ENCODE assay signal across 22 cellular contexts in the genomic region with DNA sequence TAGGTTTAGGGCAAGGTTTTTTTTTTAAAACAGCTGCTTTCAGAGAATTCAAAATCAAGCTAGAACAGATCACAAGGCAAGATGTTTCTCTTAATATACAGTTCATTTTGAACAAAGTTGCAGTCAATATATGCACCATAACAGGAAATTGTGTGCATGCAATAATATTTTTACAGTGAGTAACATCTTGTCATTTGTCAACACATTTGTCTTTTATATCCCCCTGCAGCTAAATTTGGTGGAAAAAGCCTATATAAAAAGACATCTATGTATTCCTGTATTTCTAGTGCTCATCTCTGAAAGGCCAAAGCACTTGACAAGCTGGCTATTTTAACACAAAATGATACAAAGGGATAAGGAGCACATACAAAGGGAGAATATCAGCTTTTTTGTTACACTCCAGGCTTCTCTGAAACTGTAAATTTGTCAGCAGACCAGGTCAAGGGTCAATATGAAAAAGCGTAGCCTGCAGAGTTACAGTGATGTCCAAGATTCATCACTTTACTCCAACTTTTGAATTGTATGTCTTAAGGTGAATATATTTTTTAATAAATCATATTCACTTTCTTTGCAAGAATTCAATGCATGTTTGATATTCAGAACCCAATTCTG.
A peak's percentile ranks its signal among the peaks of the same experiment; 100 is the strongest.
DNase-seq lines count a peak whose midpoint lies in the region; ATAC-seq and TF ChIP-seq lines count a peak whose summit lies in the region.
"Had no signal": no experiment of that assay in that cellular context is flagged by ENCODE, and none has a peak within 500 bp of the region (broad histone marks: within the 10 kb centered on the region; RNA-seq: fewer than 3 reads in every experiment).

No MANE protein-coding gene starts in this region.

- TF ChIP-seq CTCF in esophagus muscularis mucosa (IDR thresholded peaks at IDR 0.05) (no peak), nephron (IDR thresholded peaks at IDR 0.05; ENCODE audit: unreplicated experiment in 3 of 3) (no peak), transverse colon (IDR thresholded peaks at IDR 0.05) (no peak)

- H3K9me3 ChIP-seq in esophagus muscularis mucosa = no peaks in the 10 kb centered on the region
- no peaks in the 10 kb centered on the region for H3K9me3 ChIP-seq in transverse colon
- H3K9me3 ChIP-seq: left lung had no signal

- intact Hi-C loops in esophagus muscularis mucosa (cut with DNase I) (loop anchor here (10.0 kb wide), 1 partner anchor 148 kb away; a partner anchor contains a TSS), transverse colon (cut with DNase I; ENCODE audit: low total_unique reads) (no loop called here)

- no peak for ATAC-seq in GM18498 (IDR thresholded peaks at IDR 0.05; ENCODE audit: unreplicated experiment)
- ATAC-seq: activated CD4-positive, alpha-beta T cell treated with anti-CD3 and anti-CD28 coated beads for 36 hours; activated T-helper 17 cell treated with anti-CD3 and anti-CD28 coated beads, Interleukin-2, amount 50 U/mL, for 72 hours; left lung had no signal

- H3K4me3 ChIP-seq in ACC112 (ENCODE audit: low read depth, low read length) (no peak overlapping the region; the same call in 1 of the 2 replicates), esophagus muscularis mucosa (no peak overlapping the region), transverse colon (no peak overlapping the region)
- H3K4me3 ChIP-seq: dorsolateral prefrontal cortex, left lung had no signal

- no peaks in the 10 kb centered on the region for H3K36me3 Mint-ChIP-seq in nephron (ENCODE audit: low read depth)
- H3K36me3 Mint-ChIP-seq: activated naive CD8-positive, alpha-beta T cell; CD14-positive monocyte had no signal

- peaks cover 36% of the 10 kb centered on the region for H3K4me1 Mint-ChIP-seq in nephron
- H3K4me1 Mint-ChIP-seq: activated CD4-positive, alpha-beta T cell treated with anti-CD3 and anti-CD28 coated beads for 36 hours; activated T-helper 17 cell treated with anti-CD3 and anti-CD28 coated beads, Interleukin-2, amount 50 U/mL, for 72 hours; CD14-positive monocyte had no signal

- H3K27me3 ChIP-seq in ACC112 (ENCODE audit: insufficient read depth, low read length) (no peaks in the 10 kb centered on the region), esophagus muscularis mucosa (no peaks in the 10 kb centered on the region), transverse colon (no peaks in the 10 kb centered on the region)
- H3K27me3 ChIP-seq: dorsolateral prefrontal cortex, left lung had no signal

- no peaks in the 10 kb centered on the region for H3K36me3 ChIP-seq in ACC112 (ENCODE audit: insufficient read depth, low read length)
- no peaks in the 10 kb centered on the region for H3K36me3 ChIP-seq in esophagus muscularis mucosa
- H3K36me3 ChIP-seq in transverse colon = no peaks in the 10 kb centered on the region
- H3K36me3 ChIP-seq: left lung had no signal

- peak; percentile 65 for DNase-seq in LHCN-M2 (ENCODE audit: low read depth)
- DNase-seq in esophagus muscularis mucosa (ENCODE audit: extremely low spot score) = no peak
- DNase-seq in GF-D8 (lab: John Stamatoyannopoulos, UW) = no peak
- DNase-seq in transverse colon = no peak
- no peak for DNase-seq in HuH-7 (ENCODE audit: low spot score)
- DNase-seq: activated CD4-positive, alpha-beta T cell treated with anti-CD3 and anti-CD28 coated beads for 36 hours; DMS 273 treated with DMSO at 0.1 percent for 48 hours; dorsolateral prefrontal cortex; GDM1; KG1; left lung; MV-4-11; NCI-H187 treated with DMSO at 0.1 percent for 48 hours; NCI-H82; OCI-M1; stimulated activated CD4-positive, alpha-beta T cell treated with anti-CD3 and anti-CD28 coated beads, Interleukin-12 subunit alpha, Interleukin-12 subunit beta, amount 100 ng/mL, for 4 hours had no signal

- H3K4me1 ChIP-seq in ACC112 (ENCODE audit: control insufficient read depth, insufficient read depth, low read length, unreplicated experiment) (peaks cover 57% of the 10 kb centered on the region), esophagus muscularis mucosa (peaks cover 63 to 76% (median 67%) of the 10 kb centered on the region in 4 donors), transverse colon (peaks cover 0 to 24% (median 0%) of the 10 kb centered on the region in 4 donors)

- H3K27ac Mint-ChIP-seq in nephron = peak overlapping the region; percentile 62 to 73 (median 66)
- H3K27ac Mint-ChIP-seq: activated CD4-positive, alpha-beta T cell treated with anti-CD3 and anti-CD28 coated beads for 36 hours; activated naive CD8-positive, alpha-beta T cell; activated T-helper 17 cell treated with anti-CD3 and anti-CD28 coated beads, Interleukin-2, amount 50 U/mL, for 72 hours; CD14-positive monocyte had no signal

- H3K9me3 Mint-ChIP-seq in nephron = no peaks in the 10 kb centered on the region
- H3K9me3 Mint-ChIP-seq: activated T-helper 17 cell treated with anti-CD3 and anti-CD28 coated beads, Interleukin-2, amount 50 U/mL, for 72 hours had no signal

- no peak overlapping the region for H3K4me3 Mint-ChIP-seq in nephron
- H3K4me3 Mint-ChIP-seq: activated CD4-positive, alpha-beta T cell treated with anti-CD3 and anti-CD28 coated beads for 36 hours; activated naive CD8-positive, alpha-beta T cell; activated T-helper 17 cell treated with anti-CD3 and anti-CD28 coated beads, Interleukin-2, amount 50 U/mL, for 72 hours; CD14-positive monocyte had no signal

- H3K27me3 Mint-ChIP-seq in nephron (ENCODE audit: low read depth) = no peaks in the 10 kb centered on the region

- in situ Hi-C loops in transverse colon (cut with MboI; ENCODE audit: low pct_ligation_motif_present in 1 of 4, low pct_unique_long_range_greater_than_20kb in 1 of 4, low sequenced_read_pairs in 3 of 4) = no loop called here

- peak overlapping the region; percentile 97 for H3K27ac ChIP-seq in ACC112 (ENCODE audit: low read depth, low read length)
- peak overlapping the region in 3 of 4 donors; percentile 69 to 83 (median 77) for H3K27ac ChIP-seq in esophagus muscularis mucosa (replicated peaks in 1 of 4)
- H3K27ac ChIP-seq in transverse colon = no peak overlapping the region
- H3K27ac ChIP-seq: left lung had no signal

- TF ChIP-seq EP300 in esophagus muscularis mucosa (IDR thresholded peaks at IDR 0.05) (no peak), transverse colon (IDR thresholded peaks at IDR 0.05; ENCODE audit: low read depth) (no peak)

- WGBS in esophagus muscularis mucosa = 80% methylated on average over 1 of the region's 1 CpG
- 67 to 78% methylated on average over 1 of the region's 1 CpG for WGBS in transverse colon (ENCODE audit: low coverage in 1 of 2), 2 donors

- no peak for TF ChIP-seq POLR2A in esophagus muscularis mucosa (IDR thresholded peaks at IDR 0.05; ENCODE audit: low read depth)
- no peak for TF ChIP-seq POLR2A in transverse colon (IDR thresholded peaks at IDR 0.05)

- H2AFZ ChIP-seq in ACC112 (ENCODE audit: low read length, unreplicated experiment) = no peak overlapping the region

- no peaks in the 10 kb centered on the region for H3K79me2 ChIP-seq in ACC112 (ENCODE audit: control insufficient read depth, insufficient read depth, low read length, unreplicated experiment)

Comparison
In these comparisons a context has a peak if more than half of its experiments do, and no peak if none do; other contexts are left out.
1. H3K27ac ChIP-seq: peak in ACC112 (single experiment) and esophagus muscularis mucosa (3 of 4); none in transverse colon (0 of 4).